ENCODE assay signal across 2 cellular contexts in genomic region chr2:74186038-74186437, GRCh38.
TF ChIP-seq lines count a peak whose summit lies in the region.

No MANE protein-coding gene starts in this region.

TF ChIP-seq in liver, 16 proteins besides CTCF, POLR2A, EP300 and RAD21:
- TF ChIP-seq REST (IDR thresholded peaks at IDR 0.05) (no peak), JUND (IDR thresholded peaks at IDR 0.05) (no peak), SP1 (IDR thresholded peaks at IDR 0.05) (no peak), ZBTB33 (IDR thresholded peaks at IDR 0.05) (no peak), GABPA (IDR thresholded peaks at IDR 0.05 in 1 of 2, conservative IDR thresholded peaks at IDR 0.05 in 1 of 2) (no peak), RXRA (IDR thresholded peaks at IDR 0.05) (no peak), MAX (IDR thresholded peaks at IDR 0.05) (no peak), YY1 (IDR thresholded peaks at IDR 0.05) (no peak), NR2F2 (IDR thresholded peaks at IDR 0.05) (no peak), HNF4G (IDR thresholded peaks at IDR 0.05) (no peak), EGR1 (IDR thresholded peaks at IDR 0.05; ENCODE audit: low read depth in 2 of 2) (no peak), FOXA2 (IDR thresholded peaks at IDR 0.05) (no peak), FOXA1 (IDR thresholded peaks at IDR 0.05) (no peak), HNF4A (conservative IDR thresholded peaks at IDR 0.05) (no peak), ATF3 (IDR thresholded peaks at IDR 0.05) (no peak)
TF ChIP-seq in liver: peak in this region for 0.

TF ChIP-seq in HepG2, 621 proteins besides CTCF, POLR2A, EP300 and RAD21:
- no peak for TF ChIP-seq ZBTB46 (CRISPR knock-in tag; IDR thresholded peaks at IDR 0.05; ENCODE audit: borderline replicate concordance)
- no peak for TF ChIP-seq ATF3 (CRISPR knock-in tag; IDR thresholded peaks at IDR 0.05)
- TF ChIP-seq TSC22D2 (CRISPR knock-in tag; IDR thresholded peaks at IDR 0.05; ENCODE audit: borderline replicate concordance) = no peak
- no peak for TF ChIP-seq TAF15 (IDR thresholded peaks at IDR 0.05; ENCODE audit: low read depth, low read length, poor library complexity, severe bottlenecking)
- no peak for TF ChIP-seq ZNF569 (CRISPR knock-in tag; IDR thresholded peaks at IDR 0.05; ENCODE audit: borderline replicate concordance)
- no peak for TF ChIP-seq CEBPB (IDR thresholded peaks at IDR 0.05; ENCODE audit: borderline replicate concordance, low read depth, low read length)
- no peak for TF ChIP-seq ZNF501 (CRISPR knock-in tag; IDR thresholded peaks at IDR 0.05)
- TF ChIP-seq SKIL (CRISPR knock-in tag; IDR thresholded peaks at IDR 0.05; ENCODE audit: borderline replicate concordance) = no peak
